In genomic region chr4:39977489-39978377, GRCh38 we compare ENCODE assay signal across 8 cellular contexts. TPM values are rescaled to one million over a fixed set of nuclear protein-coding genes. Genes with fewer than 3 reads are reported as not detected.
DNase-seq lines count a peak whose midpoint lies in the region; ATAC-seq and TF ChIP-seq lines count a peak whose summit lies in the region.

Gene PDS5A, minus strand, starts transcription at chr4:39977911. Its CDS starts 1,334 bp downstream, at chr4:39976577.

- POLR2A ChIA-PET in activated CD4-positive, alpha-beta memory T cell treated with anti-CD3 and anti-CD28 coated beads, Interleukin-2, amount 10 ng/mL, durations not matched to agents 7 days and 5 days (lab: Charles Lee), result interaction anchor here (0.6 to 2.8 kb wide), 16 partner anchors 9 to 613 kb away, joined by 3 to 9 read pairs (median 4); partner anchors contain the start of genes LIAS, N4BP2, RHOH and RPL9

- peaks cover 26% of the 10 kb centered on the region for H3K4me1 ChIP-seq in CD4-positive, CD25-positive, alpha-beta regulatory T cell (ENCODE audit: control insufficient read depth, insufficient read depth, low read length, poor library complexity, severe bottlenecking)
- H3K4me1 ChIP-seq in duodenal mucosa (ENCODE audit: control insufficient read depth in 1 of 2, insufficient read depth in 2 of 2, low read length in 2 of 2) (peaks cover 11% of the 10 kb centered on the region in 2 donors), lower lobe of right lung (peaks cover 19% of the 10 kb centered on the region)

- peak; percentile 88 for ATAC-seq in CD4-positive, CD25-positive, alpha-beta regulatory T cell (ENCODE audit: low read depth in 2 of 2)
- ATAC-seq in GM19438 (IDR thresholded peaks at IDR 0.05; ENCODE audit: low read depth, unreplicated experiment) (peak; percentile 65), HG03575 (IDR thresholded peaks at IDR 0.05; ENCODE audit: extremely low read depth, insufficient number of reproducible peaks, low FRiP score, unreplicated experiment) (peak; percentile 34), lower lobe of right lung (peak; percentile 92 to 97)

- peak; percentile 83 to 94 (median 89) for DNase-seq in CD4-positive, CD25-positive, alpha-beta regulatory T cell
- DNase-seq in NCI-H82 (lab: John Stamatoyannopoulos, UW), result peak; percentile 89
- DNase-seq in activated CD4-positive, alpha-beta memory T cell treated with anti-CD3 and anti-CD28 coated beads, Interleukin-2, amount 10 ng/mL, durations not matched to agents 7 days and 5 days, result peak; percentile 93
- DNase-seq in lower lobe of right lung, result peak; percentile 92
- peak; percentile 77 to 88 (median 80) for DNase-seq in stimulated activated CD4-positive, alpha-beta T cell treated with anti-CD3 and anti-CD28 coated beads, TNF-alpha, amount 100 ng/mL, for 24 hours (ENCODE audit: low read depth in 3 of 3)

- H3K9me3 ChIP-seq in CD4-positive, CD25-positive, alpha-beta regulatory T cell (ENCODE audit: control insufficient read depth in 2 of 2, low read length in 2 of 2), result no peaks in the 10 kb centered on the region
- no peaks in the 10 kb centered on the region for H3K9me3 ChIP-seq in duodenal mucosa (ENCODE audit: control insufficient read depth in 1 of 2, low read length in 2 of 2)
- H3K9me3 ChIP-seq in lower lobe of right lung, result no peaks in the 10 kb centered on the region

- H3K9ac ChIP-seq in duodenal mucosa (ENCODE audit: low read depth in 1 of 2, low read length in 2 of 2), result peak within 1 kb of the TSS; percentile 87 to 88

- H3K4me1 Mint-ChIP-seq in CD4-positive, CD25-positive, alpha-beta regulatory T cell, result peaks cover 12 to 36% (median 26%) of the 10 kb centered on the region in 4 donors
- peaks cover 41% of the 10 kb centered on the region for H3K4me1 Mint-ChIP-seq in activated CD4-positive, alpha-beta memory T cell treated with anti-CD3 and anti-CD28 coated beads, Interleukin-2, amount 10 ng/mL, durations not matched to agents 7 days and 5 days

- H3K27ac ChIP-seq in CD4-positive, CD25-positive, alpha-beta regulatory T cell (ENCODE audit: insufficient read depth, low read length, poor library complexity, severe bottlenecking), result peak within 1 kb of the TSS; percentile 90
- peak within 1 kb of the TSS; percentile 87 for H3K27ac ChIP-seq in duodenal mucosa (ENCODE audit: low read depth, low read length)
- peak within 1 kb of the TSS; percentile 93 for H3K27ac ChIP-seq in lower lobe of right lung

- H3K4me3 Mint-ChIP-seq in CD4-positive, CD25-positive, alpha-beta regulatory T cell, result peak within 1 kb of the TSS; percentile 80 to 98 (median 92)
- H3K4me3 Mint-ChIP-seq in activated CD4-positive, alpha-beta memory T cell treated with anti-CD3 and anti-CD28 coated beads, Interleukin-2, amount 10 ng/mL, durations not matched to agents 7 days and 5 days, result peak within 1 kb of the TSS; percentile 87

- intact Hi-C loops in lower lobe of right lung (cut with DNase I), result loop anchor here (10.0 kb wide), 2 partner anchors 283 to 513 kb away; partner anchors contain the start of gene UBE2K

- peak within 1 kb of the TSS; percentile 82 for H3K4me3 ChIP-seq in CD4-positive, CD25-positive, alpha-beta regulatory T cell (ENCODE audit: low read depth, low read length)
- H3K4me3 ChIP-seq in duodenal mucosa (ENCODE audit: low read depth in 1 of 2, low read length in 2 of 2) (peak within 1 kb of the TSS; percentile 83 to 85), lower lobe of right lung (peak within 1 kb of the TSS; percentile 81)

- H3K27ac Mint-ChIP-seq in CD4-positive, CD25-positive, alpha-beta regulatory T cell, result peak within 1 kb of the TSS; percentile 88 to 97 (median 91)
- peak within 1 kb of the TSS; percentile 90 for H3K27ac Mint-ChIP-seq in activated CD4-positive, alpha-beta memory T cell treated with anti-CD3 and anti-CD28 coated beads, Interleukin-2, amount 10 ng/mL, durations not matched to agents 7 days and 5 days

- CTCF ChIA-PET in activated CD4-positive, alpha-beta memory T cell treated with anti-CD3 and anti-CD28 coated beads, Interleukin-2, amount 10 ng/mL, durations not matched to agents 7 days and 5 days (lab: Charles Lee), result interaction anchor here (0.5 to 2.1 kb wide), 23 partner anchors 8 to 678 kb away, joined by 3 to 19 read pairs (median 4); partner anchors contain the start of genes LIAS, N4BP2, RPL9 and UBE2K

- H3K27me3 ChIP-seq in CD4-positive, CD25-positive, alpha-beta regulatory T cell (ENCODE audit: control insufficient read depth, insufficient read depth, low read length), result no peaks in the 10 kb centered on the region
- H3K27me3 ChIP-seq in duodenal mucosa (ENCODE audit: control insufficient read depth in 1 of 2, insufficient read depth in 2 of 2, low read length in 2 of 2) (no peaks in the 10 kb centered on the region), lower lobe of right lung (ENCODE audit: low read depth) (no peaks in the 10 kb centered on the region)

- TF ChIP-seq CTCF in lower lobe of right lung (IDR thresholded peaks at IDR 0.05), result peak; percentile 85

- peaks cover 18% of the 10 kb centered on the region for H3K36me3 ChIP-seq in CD4-positive, CD25-positive, alpha-beta regulatory T cell (ENCODE audit: control insufficient read depth, insufficient read depth, low read length)
- H3K36me3 ChIP-seq in duodenal mucosa (ENCODE audit: control insufficient read depth in 1 of 2, insufficient read depth in 2 of 2, low read length in 2 of 2) (peaks cover 10 to 17% of the 10 kb centered on the region in 2 donors), lower lobe of right lung (peaks cover 30% of the 10 kb centered on the region)

- no peaks in the 10 kb centered on the region for H3K27me3 Mint-ChIP-seq in CD4-positive, CD25-positive, alpha-beta regulatory T cell
- no peaks in the 10 kb centered on the region for H3K27me3 Mint-ChIP-seq in activated CD4-positive, alpha-beta memory T cell treated with anti-CD3 and anti-CD28 coated beads, Interleukin-2, amount 10 ng/mL, durations not matched to agents 7 days and 5 days

- H3K36me3 Mint-ChIP-seq in CD4-positive, CD25-positive, alpha-beta regulatory T cell, result peaks cover 21% of the 10 kb centered on the region
- peaks cover 31% of the 10 kb centered on the region for H3K36me3 Mint-ChIP-seq in activated CD4-positive, alpha-beta memory T cell treated with anti-CD3 and anti-CD28 coated beads, Interleukin-2, amount 10 ng/mL, durations not matched to agents 7 days and 5 days (ENCODE audit: low read depth)

- H3K9me3 Mint-ChIP-seq in CD4-positive, CD25-positive, alpha-beta regulatory T cell, result no peaks in the 10 kb centered on the region
- H3K9me3 Mint-ChIP-seq in activated CD4-positive, alpha-beta memory T cell treated with anti-CD3 and anti-CD28 coated beads, Interleukin-2, amount 10 ng/mL, durations not matched to agents 7 days and 5 days, result no peaks in the 10 kb centered on the region

RNA-seq across cellular contexts. Expression of gene PDS5A, which starts in this region (rescaled TPM):
- 111 TPM for total RNA-seq in CD4-positive, CD25-positive, alpha-beta regulatory T cell
- 10 to 100 TPM; 25.2 to 35.0 (median 32.2) TPM for polyA plus RNA-seq in CD4-positive, CD25-positive, alpha-beta regulatory T cell
- total RNA-seq in activated CD4-positive, alpha-beta memory T cell treated with anti-CD3 and anti-CD28 coated beads, Interleukin-2, amount 10 ng/mL, durations not matched to agents 7 days and 5 days, result 10 to 100 TPM; 97.8 to 99.6 TPM
- total RNA-seq in lower lobe of right lung, result 74.8 TPM

Comparison
In these comparisons a context has a peak if more than half of its experiments do, and no peak if none do; other contexts are left out.
1. Peak in every context shown above with its lines: DNase-seq, ATAC-seq, H3K4me3 ChIP-seq and H3K27ac ChIP-seq.
2. ATAC-seq: peak in every context shown above with its lines; median percentile 94 in lower lobe of right lung; 88 in CD4-positive, CD25-positive, alpha-beta regulatory T cell; 65 in GM19438; 34 in HG03575.